ENCODE assay signal across 17 cellular contexts in the genomic region with DNA sequence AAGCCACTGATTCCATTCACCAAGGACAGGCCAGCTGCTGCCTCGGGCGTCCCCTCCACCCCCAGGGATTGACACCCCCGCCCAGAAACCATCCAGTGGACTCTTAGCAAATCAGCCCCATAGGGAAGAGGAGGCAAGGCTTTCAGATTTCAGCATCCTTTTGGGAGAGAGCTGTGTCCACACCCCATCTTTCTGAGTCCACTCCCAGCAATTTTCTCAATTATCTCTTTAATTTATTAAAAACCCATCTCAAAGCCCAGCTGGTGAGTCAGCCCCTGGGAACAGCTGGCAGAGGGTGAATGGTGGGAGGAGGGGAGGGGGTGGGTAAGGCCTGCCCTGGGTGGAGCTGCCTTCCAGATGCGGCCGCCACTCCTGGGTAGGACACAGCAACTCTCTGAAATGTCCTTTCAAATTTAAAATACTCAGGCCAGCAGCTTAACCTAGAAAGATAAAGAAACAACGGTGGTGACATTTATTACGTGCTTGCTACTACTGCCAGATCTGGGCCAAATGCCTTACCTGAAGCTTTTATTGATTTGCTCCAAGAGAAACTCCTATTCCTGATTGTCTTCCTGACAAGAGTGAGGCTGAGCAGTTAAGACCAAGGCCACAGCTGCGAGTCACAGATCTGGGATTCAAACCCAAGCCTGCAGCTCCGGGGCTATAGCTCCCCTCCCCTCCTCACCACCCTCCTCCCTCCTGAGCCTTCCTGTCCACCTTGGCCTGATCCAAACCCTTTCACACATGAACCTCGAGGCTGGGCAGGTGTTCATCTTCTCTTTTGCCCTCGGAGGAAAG.
DNase-seq lines count a peak whose midpoint lies in the region; ATAC-seq and TF ChIP-seq lines count a peak whose summit lies in the region.
"Had no signal": no experiment of that assay in that cellular context is flagged by ENCODE, and none has a peak within 500 bp of the region (broad histone marks: within the 10 kb centered on the region; RNA-seq: fewer than 3 reads in every experiment).

No MANE protein-coding gene starts in this region.

- no peak overlapping the region for H3K23ac ChIP-seq in neuronal stem cell (ENCODE audit: low read depth, low read length, poor library complexity)

- POLR2A ChIA-PET in CD4-positive, alpha-beta T cell (lab: Charles Lee), result no interaction called here
- POLR2A ChIA-PET in MCF 10A (lab: Yijun Ruan, JAX), result no interaction called here

- H3K27me3 ChIP-seq in BE2C, result no peaks in the 10 kb centered on the region
- H3K27me3 ChIP-seq in esophagus squamous epithelium, result no peaks in the 10 kb centered on the region
- H3K27me3 ChIP-seq in neuronal stem cell (ENCODE audit: control insufficient read depth in 3 of 3, insufficient read depth in 3 of 3, low read depth in 1 of 3, low read length in 3 of 3), result no peaks in the 10 kb centered on the region
- H3K27me3 ChIP-seq in CD4-positive, alpha-beta T cell (ENCODE audit: control insufficient read depth, insufficient read depth, low read length), result no peaks in the 10 kb centered on the region
- H3K27me3 ChIP-seq: breast epithelium had no signal

- peak overlapping the region; percentile 73 for H2BK120ac ChIP-seq in neuronal stem cell (ENCODE audit: low read depth, low read length)

- H4K91ac ChIP-seq in neuronal stem cell (ENCODE audit: low read depth, low read length, poor library complexity), result no peak overlapping the region

- peaks cover 3% of the 10 kb centered on the region for H3K79me1 ChIP-seq in neuronal stem cell (ENCODE audit: low read depth, low read length)

- BruUV-seq in MCF 10A (replicated peaks; lab: Mats Ljungman, UMichigan), result no TSS peak

- no peaks in the 10 kb centered on the region for H3K36me3 Mint-ChIP-seq in CD4-positive, alpha-beta T cell (ENCODE audit: low read depth)
- H3K36me3 Mint-ChIP-seq in MCF 10A (ENCODE audit: insufficient read depth, unreplicated experiment), result peaks cover 1% of the 10 kb centered on the region

- no peak for TF ChIP-seq POLR2A in esophagus squamous epithelium (IDR thresholded peaks at IDR 0.05)

- H3K27ac ChIP-seq in esophagus squamous epithelium (peak overlapping the region in 3 of 4 donors; percentile 35 to 61 (median 44)), neuronal stem cell (replicated peaks; ENCODE audit: low read length) (no peak overlapping the region)
- no peak overlapping the region for H3K27ac ChIP-seq in CD4-positive, alpha-beta T cell (ENCODE audit: low read depth, low read length)
- H3K27ac ChIP-seq: breast epithelium, epithelial cell of prostate, SK-N-MC had no signal

- H3K4me1 Mint-ChIP-seq in CD4-positive, alpha-beta T cell (ENCODE audit: low read depth), result no peaks in the 10 kb centered on the region
- H3K4me1 Mint-ChIP-seq in MCF 10A (ENCODE audit: insufficient read depth, unreplicated experiment), result no peaks in the 10 kb centered on the region

- H4K8ac ChIP-seq in neuronal stem cell (ENCODE audit: low read depth, low read length), result no peak overlapping the region

- H3K4me3 Mint-ChIP-seq in CD4-positive, alpha-beta T cell, result no peak overlapping the region
- H3K4me3 Mint-ChIP-seq in MCF 10A (ENCODE audit: unreplicated experiment), result no peak overlapping the region
- H3K4me3 Mint-ChIP-seq: B cell; naive thymus-derived CD4-positive, alpha-beta T cell had no signal

- H3K9ac ChIP-seq in neuronal stem cell (ENCODE audit: low read depth, low read length, poor library complexity), result no peak overlapping the region

- H3K27ac Mint-ChIP-seq in CD4-positive, alpha-beta T cell, result no peak overlapping the region
- H3K27ac Mint-ChIP-seq in MCF 10A (ENCODE audit: low read depth, unreplicated experiment), result no peak overlapping the region
- H3K27ac Mint-ChIP-seq: activated T-helper 2 cell treated with anti-CD3 and anti-CD28 coated beads, Interferon-gamma antibody, Interleukin-2, Interleukin-4, amounts not matched to agents 10 μg/mL and 5 μg/mL and 100 μg/mL, durations not matched to agents 14 hours and 24 hours and 36 hours; B cell had no signal

- H3K4me1 ChIP-seq in BE2C (peaks cover 15% of the 10 kb centered on the region), esophagus squamous epithelium (peaks cover 0 to 32% (median 7%) of the 10 kb centered on the region in 3 donors), neuronal stem cell (ENCODE audit: control insufficient read depth in 2 of 2, insufficient read depth in 1 of 2, low read depth in 1 of 2, low read length in 2 of 2) (peaks cover 8 to 9% of the 10 kb centered on the region in 2 donors)
- H3K4me1 ChIP-seq: breast epithelium had no signal

- peaks cover 5% of the 10 kb centered on the region; the same call in 1 of the 2 replicates for H3K36me3 ChIP-seq in BE2C
- H3K36me3 ChIP-seq in esophagus squamous epithelium, result peaks cover 0 to 27% (median 0%) of the 10 kb centered on the region in 3 donors
- H3K36me3 ChIP-seq in neuronal stem cell (replicated peaks in 1 of 2; ENCODE audit: control insufficient read depth in 2 of 2, insufficient read depth in 2 of 2, low read length in 2 of 2), result peaks cover 8 to 10% of the 10 kb centered on the region in 2 donors
- H3K36me3 ChIP-seq: breast epithelium had no signal

- TF ChIP-seq CTCF in BE2C (IDR thresholded peaks at IDR 0.05; ENCODE audit: low read depth, low read length) (no peak), esophagus squamous epithelium (IDR thresholded peaks at IDR 0.05) (no peak), MCF 10A (IDR thresholded peaks at IDR 0.05; ENCODE audit: unreplicated experiment) (no peak)
- no peak for TF ChIP-seq CTCF in CD4-positive, alpha-beta T cell (IDR thresholded peaks at IDR 0.05)

- no peak overlapping the region for H3K4ac ChIP-seq in neuronal stem cell (ENCODE audit: low read length)

- no peak overlapping the region for H2BK12ac ChIP-seq in neuronal stem cell (ENCODE audit: low read length)

- DNase-seq in BE2C, result peak; percentile 70
- DNase-seq in NCI-H146 treated with DMSO at 0.1 percent for 48 hours (lab: John Stamatoyannopoulos, UW; ENCODE audit: unreplicated experiment), result peak; percentile 7
- no peak for DNase-seq in esophagus squamous epithelium (lab: John Stamatoyannopoulos, UW)
- no peak for DNase-seq in neuronal stem cell (ENCODE audit: low spot score)
- DNase-seq in GF-D8 (lab: John Stamatoyannopoulos, UW), result no peak
- DNase-seq in RKO (ENCODE audit: low spot score), result no peak
- no peak for DNase-seq in CD4-positive, alpha-beta T cell
- no peak for DNase-seq in MCF 10A (ENCODE audit: unreplicated experiment)
- DNase-seq: kidney glomerular epithelial cell; naive thymus-derived CD4-positive, alpha-beta T cell; NCI-H1092 treated with DMSO at 0.1 percent for 48 hours; stimulated activated CD4-positive, alpha-beta T cell treated with anti-CD3 and anti-CD28 coated beads, Interleukin-15, amount 100 ng/mL, for 24 hours had no signal

- no peaks in the 10 kb centered on the region for H3K9me3 Mint-ChIP-seq in CD4-positive, alpha-beta T cell
- H3K9me3 Mint-ChIP-seq in MCF 10A (ENCODE audit: unreplicated experiment), result no peaks in the 10 kb centered on the region
- H3K9me3 Mint-ChIP-seq: activated T-helper 2 cell treated with anti-CD3 and anti-CD28 coated beads, Interferon-gamma antibody, Interleukin-2, Interleukin-4, amounts not matched to agents 10 μg/mL and 5 μg/mL and 100 μg/mL, durations not matched to agents 14 hours and 24 hours and 36 hours; naive thymus-derived CD4-positive, alpha-beta T cell had no signal

- H3K4me2 ChIP-seq in neuronal stem cell (ENCODE audit: insufficient read depth, low read length, poor library complexity, severe bottlenecking), result no peak overlapping the region

- WGBS in esophagus squamous epithelium, 2 donors, result 64 to 71% methylated on average over 9 of the region's 11 CpGs
- WGBS in neuronal stem cell (ENCODE audit: extremely low coverage in 2 of 2, insufficient read length in 2 of 2, insufficient replicate concordance in 1 of 2), 2 donors, result no CpG with 5 or more reads among the region's 11 CpGs

- intact Hi-C loops in esophagus squamous epithelium (cut with DNase I) (loop anchor here (10.0 kb wide), 1 partner anchor 287 kb away; no protein-coding TSS in a partner anchor), MCF 10A (cut with micrococcal nuclease) (no loop called here)
- intact Hi-C loops in CD4-positive, alpha-beta T cell (cut with DNase I, micrococcal nuclease), result no loop called here

- CTCF ChIA-PET in CD4-positive, alpha-beta T cell (lab: Charles Lee), result interaction anchor here (1.2 kb wide), 1 partner anchor 215 kb away, joined by 5 read pairs; a partner anchor contains a TSS
- CTCF ChIA-PET in MCF 10A (lab: Yijun Ruan, JAX), result interaction anchor here (1.4 to 2.3 kb wide), 4 partner anchors 24 to 223 kb away, joined by 3 to 11 read pairs (median 8); a partner anchor contains a TSS

- peak overlapping the region; percentile 15 for H2BK5ac ChIP-seq in neuronal stem cell (ENCODE audit: low read length)

- H3K9me3 ChIP-seq in BE2C (no peaks in the 10 kb centered on the region), esophagus squamous epithelium (no peaks in the 10 kb centered on the region), neuronal stem cell (replicated peaks in 1 of 2; ENCODE audit: control insufficient read depth in 2 of 2, insufficient read depth in 1 of 2, low read depth in 1 of 2, low read length in 2 of 2) (peaks cover 3 to 4% of the 10 kb centered on the region in 2 donors)
- H3K9me3 ChIP-seq in CD4-positive, alpha-beta T cell (ENCODE audit: control insufficient read depth, low read length), result no peaks in the 10 kb centered on the region
- H3K9me3 ChIP-seq: breast epithelium had no signal

- no peak for ATAC-seq in CD4-positive, alpha-beta T cell (ENCODE audit: poor library complexity)
- ATAC-seq: naive thymus-derived CD4-positive, alpha-beta T cell had no signal

- no peak overlapping the region for H3K18ac ChIP-seq in neuronal stem cell (ENCODE audit: low read length)

- no peaks in the 10 kb centered on the region for H3K27me3 Mint-ChIP-seq in CD4-positive, alpha-beta T cell
- H3K27me3 Mint-ChIP-seq in MCF 10A (ENCODE audit: insufficient read depth, unreplicated experiment), result no peaks in the 10 kb centered on the region
- H3K27me3 Mint-ChIP-seq: B cell; naive thymus-derived CD4-positive, alpha-beta T cell had no signal

- no peak overlapping the region for H2BK15ac ChIP-seq in neuronal stem cell (ENCODE audit: low read length)

- H3K4me3 ChIP-seq in BE2C (ENCODE audit: low read depth, low read length) (no peak overlapping the region), esophagus squamous epithelium (no peak overlapping the region), neuronal stem cell (ENCODE audit: low read length in 2 of 2) (no peak overlapping the region)
- H3K4me3 ChIP-seq: breast epithelium, SK-N-MC had no signal

- H2AK5ac ChIP-seq in neuronal stem cell (ENCODE audit: low read depth, low read length), result no peak overlapping the region

- H2AFZ ChIP-seq in neuronal stem cell (ENCODE audit: low read length), result peak overlapping the region; percentile 66

- H3K14ac ChIP-seq in neuronal stem cell (ENCODE audit: low read length), result no peak overlapping the region

Comparison
In these comparisons a context has a peak if more than half of its experiments do, and no peak if none do; other contexts are left out.
1. DNase-seq: peak in BE2C (single experiment) and NCI-H146 treated with DMSO at 0.1 percent for 48 hours (single experiment); none in esophagus squamous epithelium (single experiment), neuronal stem cell (single experiment), GF-D8 (single experiment), RKO (single experiment), CD4-positive, alpha-beta T cell (0 of 10) and MCF 10A (single experiment).
2. H3K27ac ChIP-seq: peak in esophagus squamous epithelium (3 of 4); none in neuronal stem cell (single experiment) and CD4-positive, alpha-beta T cell (single experiment).